14 cellular contexts compared by ENCODE assay signal in the genomic region with DNA sequence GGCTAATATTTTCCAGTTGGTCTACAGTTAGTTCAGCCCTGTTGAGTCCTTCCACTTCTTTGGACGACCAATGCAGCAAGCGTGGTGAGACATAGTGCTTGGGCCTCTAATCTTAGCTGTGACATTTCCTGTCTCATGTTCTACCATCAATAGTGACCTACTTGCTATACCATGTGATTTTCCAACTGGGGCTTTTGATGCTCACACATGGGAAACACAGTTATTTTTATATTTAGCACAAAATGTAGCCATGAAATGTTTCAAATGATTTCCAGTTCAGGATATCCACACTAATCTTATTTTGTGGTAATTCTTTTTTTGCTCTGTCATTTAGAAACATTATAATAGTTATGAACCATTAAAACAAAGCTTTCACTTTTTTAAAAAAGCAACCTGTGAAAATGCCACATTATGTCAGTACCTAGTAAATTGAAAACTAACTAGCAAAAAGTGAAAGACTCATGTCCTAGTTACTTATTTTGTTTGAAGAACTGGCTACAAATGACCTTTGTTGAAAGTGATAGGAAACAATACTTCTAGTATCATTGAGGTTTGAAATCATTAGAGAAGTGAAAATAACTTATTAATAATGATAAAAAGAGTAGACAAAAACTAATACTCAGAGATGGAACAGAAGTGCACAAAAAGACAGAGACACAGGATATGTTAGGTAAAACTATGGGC. TPM values are rescaled to one million over a fixed set of nuclear protein-coding genes. Genes with fewer than 3 reads are reported as not detected.
DNase-seq lines count a peak whose midpoint lies in the region; ATAC-seq and FAIRE-seq lines count a peak whose summit lies in the region.
"Had no signal": no experiment of that assay in that cellular context is flagged by ENCODE, and none has a peak within 500 bp of the region (broad histone marks: within the 10 kb centered on the region; RNA-seq: fewer than 3 reads in every experiment).

No MANE protein-coding gene starts in this region.

- H3K9me3 ChIP-seq in mesenchymal stem cell (ENCODE audit: control insufficient read depth, low read length), result no peaks in the 10 kb centered on the region
- H3K9me3 ChIP-seq: A549 had no signal

- peak overlapping the region in 1 of 2 donors; percentile 14 for H3K4me3 Mint-ChIP-seq in activated T-cell treated with anti-CD3 and anti-CD28 coated beads, Interleukin-2, amount 50 U/mL, for 72 hours
- peak overlapping the region; percentile 55 to 67 for H3K4me3 Mint-ChIP-seq in stimulated activated naive B cell treated with anti-CD40 and anti-IgM and Interleukin-4, amounts not matched to agents 10 μg/mL and 1 μg/mL and 100 μg/mL, for 72 hours
- H3K4me3 Mint-ChIP-seq: activated CD4-positive, alpha-beta T cell treated with anti-CD3 and anti-CD28 coated beads, Interleukin-2, amount 10 ng/mL, durations not matched to agents 7 days and 5 days had no signal

- no peak overlapping the region for H2AFZ ChIP-seq in mesenchymal stem cell (ENCODE audit: low read depth, low read length)

- peaks cover 1 to 2% of the 10 kb centered on the region in 2 donors for H3K9me3 Mint-ChIP-seq in activated T-cell treated with anti-CD3 and anti-CD28 coated beads, Interleukin-2, amount 50 U/mL, for 72 hours
- H3K9me3 Mint-ChIP-seq in stimulated activated naive B cell treated with anti-CD40 and anti-IgM and Interleukin-4, amounts not matched to agents 10 μg/mL and 1 μg/mL and 100 μg/mL, for 72 hours, result peaks cover 0 to 1% of the 10 kb centered on the region in 2 donors
- H3K9me3 Mint-ChIP-seq: activated CD4-positive, alpha-beta T cell treated with anti-CD3 and anti-CD28 coated beads, Interleukin-2, amount 10 ng/mL, durations not matched to agents 7 days and 5 days had no signal

- DNase-seq in activated T-cell treated with anti-CD3 and anti-CD28 coated beads, Interleukin-2, amount 50 U/mL, for 72 hours, result no peak
- DNase-seq in activated T-cell treated with anti-CD3 and anti-CD28 coated beads for 4 hours, result no peak
- DNase-seq in RCC 7860 (ENCODE audit: low spot score), result peak; percentile 67
- DNase-seq in stimulated activated naive B cell treated with anti-CD40 and anti-IgM and Interleukin-4, amounts not matched to agents 10 μg/mL and 1 μg/mL and 100 μg/mL, for 72 hours, result peak; percentile 54
- no peak for DNase-seq in NCI-H226
- DNase-seq in mesenchymal stem cell, result no peak
- no peak for DNase-seq in cortex of kidney (lab: John Stamatoyannopoulos, UW)
- DNase-seq: activated CD4-positive, alpha-beta T cell treated with anti-CD3 and anti-CD28 coated beads, Interleukin-2, amount 10 ng/mL, durations not matched to agents 7 days and 5 days; left colon; NCI-H2171; stimulated activated CD4-positive, alpha-beta T cell treated with anti-CD3 and anti-CD28 coated beads, Interleukin-4, amount 100 ng/mL, for 1 hour had no signal

- H3K27ac ChIP-seq in mesenchymal stem cell (ENCODE audit: low read length, poor library complexity, severe bottlenecking), result no peak overlapping the region
- H3K27ac ChIP-seq: A549 had no signal

- no peaks in the 10 kb centered on the region for H3K4me1 ChIP-seq in mesenchymal stem cell (ENCODE audit: control insufficient read depth, insufficient read depth, low read depth, low read length)
- H3K4me1 ChIP-seq: A549 had no signal

- no peak overlapping the region for H3K4me3 ChIP-seq in mesenchymal stem cell (ENCODE audit: insufficient read depth in 1 of 2, low read depth in 1 of 2, low read length in 2 of 2)
- H3K4me3 ChIP-seq: A549 had no signal

- H3K27me3 ChIP-seq in mesenchymal stem cell (ENCODE audit: control insufficient read depth in 1 of 2, insufficient read depth in 1 of 2, low read length in 2 of 2), result no peaks in the 10 kb centered on the region

- FAIRE-seq in RCC 7860 (lab: Jason Lieb, UNC), result no peak
- FAIRE-seq: A549, H1 had no signal

- H3K9ac ChIP-seq in mesenchymal stem cell (ENCODE audit: low read length), result no peak overlapping the region

- H3K23ac ChIP-seq in mesenchymal stem cell (ENCODE audit: low read length in 2 of 2), result no peak overlapping the region

- no peaks in the 10 kb centered on the region for H3K36me3 ChIP-seq in mesenchymal stem cell (ENCODE audit: control insufficient read depth in 1 of 2, insufficient read depth in 2 of 2, low read depth in 1 of 2, low read length in 2 of 2)

- H3K4ac ChIP-seq in mesenchymal stem cell (ENCODE audit: low read depth in 1 of 2, low read length in 2 of 2), result no peak overlapping the region

- H3K14ac ChIP-seq in mesenchymal stem cell (ENCODE audit: low read length in 2 of 2), result no peak overlapping the region

- no peak overlapping the region for H4K8ac ChIP-seq in mesenchymal stem cell (ENCODE audit: low read length)

- whole genome bisulfite sequencing in mesenchymal stem cell, result 88% methylated on average over 2 of the region's 2 CpGs

- no peak overlapping the region for H2BK12ac ChIP-seq in mesenchymal stem cell (ENCODE audit: low read length in 2 of 2)

- no peak overlapping the region for H2BK15ac ChIP-seq in mesenchymal stem cell (ENCODE audit: low read depth, poor library complexity, severe bottlenecking)

- no peak overlapping the region for H2AK5ac ChIP-seq in mesenchymal stem cell (ENCODE audit: low read length, severe bottlenecking)

- H3K4me2 ChIP-seq in mesenchymal stem cell (ENCODE audit: low read length, poor library complexity, severe bottlenecking), result no peak overlapping the region
- H3K4me2 ChIP-seq: A549 had no signal

- H3K36me3 Mint-ChIP-seq in activated T-cell treated with anti-CD3 and anti-CD28 coated beads, Interleukin-2, amount 50 U/mL, for 72 hours (ENCODE audit: insufficient read depth in 2 of 2), result peaks cover 0 to 3% of the 10 kb centered on the region in 2 donors
- peaks cover 11 to 19% of the 10 kb centered on the region in 2 donors for H3K36me3 Mint-ChIP-seq in stimulated activated naive B cell treated with anti-CD40 and anti-IgM and Interleukin-4, amounts not matched to agents 10 μg/mL and 1 μg/mL and 100 μg/mL, for 72 hours

- no peak overlapping the region for H3K27ac Mint-ChIP-seq in activated T-cell treated with anti-CD3 and anti-CD28 coated beads, Interleukin-2, amount 50 U/mL, for 72 hours
- H3K27ac Mint-ChIP-seq in stimulated activated naive B cell treated with anti-CD40 and anti-IgM and Interleukin-4, amounts not matched to agents 10 μg/mL and 1 μg/mL and 100 μg/mL, for 72 hours, result peak overlapping the region; percentile 92
- H3K27ac Mint-ChIP-seq: activated CD4-positive, alpha-beta T cell treated with anti-CD3 and anti-CD28 coated beads, Interleukin-2, amount 10 ng/mL, durations not matched to agents 7 days and 5 days had no signal

- H3K4me1 Mint-ChIP-seq in activated T-cell treated with anti-CD3 and anti-CD28 coated beads, Interleukin-2, amount 50 U/mL, for 72 hours (ENCODE audit: low read depth), result peaks cover 47% of the 10 kb centered on the region
- peaks cover 41 to 64% of the 10 kb centered on the region in 2 donors for H3K4me1 Mint-ChIP-seq in stimulated activated naive B cell treated with anti-CD40 and anti-IgM and Interleukin-4, amounts not matched to agents 10 μg/mL and 1 μg/mL and 100 μg/mL, for 72 hours

- no peak overlapping the region for H3K18ac ChIP-seq in mesenchymal stem cell (ENCODE audit: low read depth in 1 of 2, low read length in 2 of 2)

- ATAC-seq in activated T-cell treated with anti-CD3 and anti-CD28 coated beads, Interleukin-2, amount 50 U/mL, for 72 hours (replicated peaks in 1 of 2), result peak; percentile 47 to 55
- ATAC-seq in HG02840 (IDR thresholded peaks at IDR 0.05; ENCODE audit: low FRiP score, unreplicated experiment), result peak; percentile 69
- ATAC-seq in stimulated activated naive B cell treated with anti-CD40 and anti-IgM and Interleukin-4, amounts not matched to agents 10 μg/mL and 1 μg/mL and 100 μg/mL, for 72 hours (replicated peaks), result peak; percentile 92
- ATAC-seq: A549, left colon had no signal

- no peak overlapping the region for H2BK5ac ChIP-seq in mesenchymal stem cell (ENCODE audit: low read depth, low read length, poor library complexity, severe bottlenecking)

- H3K27me3 Mint-ChIP-seq in activated T-cell treated with anti-CD3 and anti-CD28 coated beads, Interleukin-2, amount 50 U/mL, for 72 hours (ENCODE audit: low read depth), result no peaks in the 10 kb centered on the region
- H3K27me3 Mint-ChIP-seq in stimulated activated naive B cell treated with anti-CD40 and anti-IgM and Interleukin-4, amounts not matched to agents 10 μg/mL and 1 μg/mL and 100 μg/mL, for 72 hours, result no peaks in the 10 kb centered on the region
- H3K27me3 Mint-ChIP-seq: activated CD4-positive, alpha-beta T cell treated with anti-CD3 and anti-CD28 coated beads, Interleukin-2, amount 10 ng/mL, durations not matched to agents 7 days and 5 days had no signal

- H3K79me1 ChIP-seq in mesenchymal stem cell (replicated peaks; ENCODE audit: low read length, poor library complexity, severe bottlenecking), result peaks cover 3% of the 10 kb centered on the region

- no peak overlapping the region for H2BK120ac ChIP-seq in mesenchymal stem cell (ENCODE audit: low read depth, low read length)

- H4K91ac ChIP-seq in mesenchymal stem cell (ENCODE audit: low read length), result no peak overlapping the region

RNA-seq across cellular contexts. Expression of a gene that starts 18.3 kb away (rescaled TPM):
- total RNA-seq in activated T-cell treated with anti-CD3 and anti-CD28 coated beads, Interleukin-2, amount 50 U/mL, for 72 hours, result 10 to 100 TPM in 1 of 2 donors, 1 to 10 TPM in 1; 9.3 to 12.4 TPM
- polyA plus RNA-seq in mesenchymal stem cell (2013, experiment 1 of 2), result 1.3 TPM
- 1.5 TPM for polyA plus RNA-seq in mesenchymal stem cell (2013, experiment 2 of 2)

Comparison
In these comparisons a context has a peak if more than half of its experiments do, and no peak if none do; other contexts are left out.
1. DNase-seq: peak in RCC 7860 (single experiment) and stimulated activated naive B cell treated with anti-CD40 and anti-IgM and Interleukin-4, amounts not matched to agents 10 μg/mL and 1 μg/mL and 100 μg/mL, for 72 hours (single experiment); none in activated T-cell treated with anti-CD3 and anti-CD28 coated beads, Interleukin-2, amount 50 U/mL, for 72 hours (0 of 2), activated T-cell treated with anti-CD3 and anti-CD28 coated beads for 4 hours (single experiment), NCI-H226 (single experiment), mesenchymal stem cell (single experiment) and cortex of kidney (single experiment).
2. Peak in every context shown above with its lines, with median percentiles within 50 percentile points of each other: ATAC-seq.